Comparison of ENCODE assay signal across 1 cellular context in the genomic region with DNA sequence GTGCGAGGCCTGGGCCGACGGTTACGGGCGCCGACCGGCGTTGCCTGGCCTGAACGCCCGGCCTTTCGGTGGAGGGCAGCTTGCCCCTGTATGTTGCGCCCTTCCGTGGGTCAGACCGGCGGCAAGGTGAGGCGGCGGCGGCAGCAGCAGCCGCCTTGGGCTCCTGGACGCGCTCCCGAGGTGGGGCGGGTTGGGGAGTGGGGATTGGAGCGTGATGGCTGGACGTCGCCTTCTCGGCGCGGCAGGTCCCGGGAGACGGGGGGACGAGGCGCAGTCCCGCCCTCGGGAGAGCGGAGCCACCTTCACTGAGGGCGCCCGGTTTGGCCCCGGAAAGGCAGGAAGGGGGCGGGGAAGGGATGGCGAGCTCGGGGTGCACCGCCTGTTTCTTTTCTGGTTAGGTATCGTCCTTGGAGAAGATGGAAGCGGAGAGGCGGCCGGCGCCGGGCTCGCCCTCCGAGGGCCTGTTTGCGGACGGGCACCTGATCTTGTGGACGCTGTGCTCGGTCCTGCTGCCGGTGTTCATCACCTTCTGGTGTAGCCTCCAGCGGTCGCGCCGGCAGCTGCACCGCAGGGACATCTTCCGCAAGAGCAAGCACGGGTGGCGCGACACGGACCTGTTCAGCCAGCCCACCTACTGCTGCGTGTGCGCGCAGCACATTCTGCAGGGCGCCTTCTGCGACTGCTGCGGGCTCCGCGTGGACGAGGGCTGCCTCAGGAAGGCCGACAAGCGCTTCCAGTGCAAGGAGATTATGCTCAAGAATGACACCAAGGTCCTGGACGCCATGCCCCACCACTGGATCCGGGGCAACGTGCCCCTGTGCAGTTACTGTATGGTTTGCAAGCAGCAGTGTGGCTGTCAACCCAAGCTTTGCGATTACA.
A peak's percentile ranks its signal among the peaks of the same experiment; 100 is the strongest.
TF ChIP-seq lines count a peak whose summit lies in the region.

No MANE protein-coding gene starts in this region.

TF ChIP-seq in HepG2, 621 proteins besides CTCF, POLR2A, EP300 and RAD21 (continued from another document and continues in another):
- TF ChIP-seq DZIP1 (CRISPR knock-in tag; IDR thresholded peaks at IDR 0.05) (peak; percentile 64), ZMYM2 (CRISPR knock-in tag; IDR thresholded peaks at IDR 0.05) (peak; percentile 66; the same call in 1 of the 2 replicates), ZNF770 (CRISPR knock-in tag; IDR thresholded peaks at IDR 0.05) (peak; percentile 36), ZNF878 (CRISPR knock-in tag; IDR thresholded peaks at IDR 0.05) (no peak), TCF12 (IDR thresholded peaks at IDR 0.05) (no peak), TCF12 (CRISPR knock-in tag; IDR thresholded peaks at IDR 0.05) (peak; percentile 15; the same call in 1 of the 2 replicates), HNRNPH1 (optimal IDR thresholded peaks at IDR 0.05; ENCODE audit: low read depth, low read length) (no peak), ZSCAN21 (CRISPR knock-in tag; IDR thresholded peaks at IDR 0.05; ENCODE audit: borderline replicate concordance) (peak; percentile 31; the same call in 1 of the 2 replicates), ZNF510 (CRISPR knock-in tag; IDR thresholded peaks at IDR 0.05; ENCODE audit: low read depth) (no peak), TEF (CRISPR knock-in tag; IDR thresholded peaks at IDR 0.05) (no peak), ISX (CRISPR knock-in tag; conservative IDR thresholded peaks at IDR 0.05) (no peak), RELA (CRISPR knock-in tag; IDR thresholded peaks at IDR 0.05) (no peak), ZFP82 (CRISPR knock-in tag; IDR thresholded peaks at IDR 0.05; ENCODE audit: borderline replicate concordance) (no peak), CEBPB (IDR thresholded peaks at IDR 0.05; ENCODE audit: borderline replicate concordance, low read depth, low read length) (no peak), ZSCAN30 (CRISPR knock-in tag; IDR thresholded peaks at IDR 0.05) (no peak), ZEB1 (IDR thresholded peaks at IDR 0.05; ENCODE audit: insufficient replicate concordance, low read depth) (no peak), SUZ12 (IDR thresholded peaks at IDR 0.05; ENCODE audit: low read depth, low read length) (no peak), TCF7 (IDR thresholded peaks at IDR 0.05; ENCODE audit: low read depth) (no peak), ZBTB42 (CRISPR knock-in tag; IDR thresholded peaks at IDR 0.05) (no peak), THYN1 (CRISPR knock-in tag; IDR thresholded peaks at IDR 0.05; ENCODE audit: borderline replicate concordance, low read depth) (no peak), MAF1 (CRISPR knock-in tag; IDR thresholded peaks at IDR 0.05; ENCODE audit: borderline replicate concordance) (no peak; the same call in 1 of the 2 replicates), NCOA1 (CRISPR knock-in tag; IDR thresholded peaks at IDR 0.05) (no peak), AGO2 (optimal IDR thresholded peaks at IDR 0.05; ENCODE audit: low read depth, low read length) (peak; percentile 67), MLXIP (CRISPR knock-in tag; IDR thresholded peaks at IDR 0.05; ENCODE audit: borderline replicate concordance) (no peak), MLLT10 (CRISPR knock-in tag; IDR thresholded peaks at IDR 0.05) (0 out of 2 replicates have a peak, but pooled peaks have one; percentile 38), ZZZ3 (CRISPR knock-in tag; IDR thresholded peaks at IDR 0.05; ENCODE audit: borderline replicate concordance) (no peak), SRSF9 (IDR thresholded peaks at IDR 0.05; ENCODE audit: borderline replicate concordance, insufficient read depth, low read depth, low read length, poor library complexity, severe bottlenecking) (no peak), CBX1 (IDR thresholded peaks at IDR 0.05; ENCODE audit: low read depth) (no peak), POLR2AphosphoS5 (IDR thresholded peaks at IDR 0.05; ENCODE audit: low read depth, low read length) (no peak), GATA4 (IDR thresholded peaks at IDR 0.05; ENCODE audit: borderline replicate concordance, low read depth) (no peak), RBAK (CRISPR knock-in tag; IDR thresholded peaks at IDR 0.05) (no peak), GTF3A (CRISPR knock-in tag; conservative IDR thresholded peaks at IDR 0.05) (no peak), SPEN (CRISPR knock-in tag; IDR thresholded peaks at IDR 0.05; ENCODE audit: low read depth) (no peak)
- TF ChIP-seq, protein P1, sequence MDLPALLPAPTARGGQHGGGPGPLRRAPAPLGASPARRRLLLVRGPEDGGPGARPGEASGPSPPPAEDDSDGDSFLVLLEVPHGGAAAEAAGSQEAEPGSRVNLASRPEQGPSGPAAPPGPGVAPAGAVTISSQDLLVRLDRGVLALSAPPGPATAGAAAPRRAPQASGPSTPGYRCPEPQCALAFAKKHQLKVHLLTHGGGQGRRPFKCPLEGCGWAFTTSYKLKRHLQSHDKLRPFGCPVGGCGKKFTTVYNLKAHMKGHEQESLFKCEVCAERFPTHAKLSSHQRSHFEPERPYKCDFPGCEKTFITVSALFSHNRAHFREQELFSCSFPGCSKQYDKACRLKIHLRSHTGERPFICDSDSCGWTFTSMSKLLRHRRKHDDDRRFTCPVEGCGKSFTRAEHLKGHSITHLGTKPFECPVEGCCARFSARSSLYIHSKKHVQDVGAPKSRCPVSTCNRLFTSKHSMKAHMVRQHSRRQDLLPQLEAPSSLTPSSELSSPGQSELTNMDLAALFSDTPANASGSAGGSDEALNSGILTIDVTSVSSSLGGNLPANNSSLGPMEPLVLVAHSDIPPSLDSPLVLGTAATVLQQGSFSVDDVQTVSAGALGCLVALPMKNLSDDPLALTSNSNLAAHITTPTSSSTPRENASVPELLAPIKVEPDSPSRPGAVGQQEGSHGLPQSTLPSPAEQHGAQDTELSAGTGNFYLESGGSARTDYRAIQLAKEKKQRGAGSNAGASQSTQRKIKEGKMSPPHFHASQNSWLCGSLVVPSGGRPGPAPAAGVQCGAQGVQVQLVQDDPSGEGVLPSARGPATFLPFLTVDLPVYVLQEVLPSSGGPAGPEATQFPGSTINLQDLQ (CRISPR knock-in tag; IDR thresholded peaks at IDR 0.05) = peak; percentile 72; the same call in 1 of the 2 replicates
- TF ChIP-seq, protein P2, sequence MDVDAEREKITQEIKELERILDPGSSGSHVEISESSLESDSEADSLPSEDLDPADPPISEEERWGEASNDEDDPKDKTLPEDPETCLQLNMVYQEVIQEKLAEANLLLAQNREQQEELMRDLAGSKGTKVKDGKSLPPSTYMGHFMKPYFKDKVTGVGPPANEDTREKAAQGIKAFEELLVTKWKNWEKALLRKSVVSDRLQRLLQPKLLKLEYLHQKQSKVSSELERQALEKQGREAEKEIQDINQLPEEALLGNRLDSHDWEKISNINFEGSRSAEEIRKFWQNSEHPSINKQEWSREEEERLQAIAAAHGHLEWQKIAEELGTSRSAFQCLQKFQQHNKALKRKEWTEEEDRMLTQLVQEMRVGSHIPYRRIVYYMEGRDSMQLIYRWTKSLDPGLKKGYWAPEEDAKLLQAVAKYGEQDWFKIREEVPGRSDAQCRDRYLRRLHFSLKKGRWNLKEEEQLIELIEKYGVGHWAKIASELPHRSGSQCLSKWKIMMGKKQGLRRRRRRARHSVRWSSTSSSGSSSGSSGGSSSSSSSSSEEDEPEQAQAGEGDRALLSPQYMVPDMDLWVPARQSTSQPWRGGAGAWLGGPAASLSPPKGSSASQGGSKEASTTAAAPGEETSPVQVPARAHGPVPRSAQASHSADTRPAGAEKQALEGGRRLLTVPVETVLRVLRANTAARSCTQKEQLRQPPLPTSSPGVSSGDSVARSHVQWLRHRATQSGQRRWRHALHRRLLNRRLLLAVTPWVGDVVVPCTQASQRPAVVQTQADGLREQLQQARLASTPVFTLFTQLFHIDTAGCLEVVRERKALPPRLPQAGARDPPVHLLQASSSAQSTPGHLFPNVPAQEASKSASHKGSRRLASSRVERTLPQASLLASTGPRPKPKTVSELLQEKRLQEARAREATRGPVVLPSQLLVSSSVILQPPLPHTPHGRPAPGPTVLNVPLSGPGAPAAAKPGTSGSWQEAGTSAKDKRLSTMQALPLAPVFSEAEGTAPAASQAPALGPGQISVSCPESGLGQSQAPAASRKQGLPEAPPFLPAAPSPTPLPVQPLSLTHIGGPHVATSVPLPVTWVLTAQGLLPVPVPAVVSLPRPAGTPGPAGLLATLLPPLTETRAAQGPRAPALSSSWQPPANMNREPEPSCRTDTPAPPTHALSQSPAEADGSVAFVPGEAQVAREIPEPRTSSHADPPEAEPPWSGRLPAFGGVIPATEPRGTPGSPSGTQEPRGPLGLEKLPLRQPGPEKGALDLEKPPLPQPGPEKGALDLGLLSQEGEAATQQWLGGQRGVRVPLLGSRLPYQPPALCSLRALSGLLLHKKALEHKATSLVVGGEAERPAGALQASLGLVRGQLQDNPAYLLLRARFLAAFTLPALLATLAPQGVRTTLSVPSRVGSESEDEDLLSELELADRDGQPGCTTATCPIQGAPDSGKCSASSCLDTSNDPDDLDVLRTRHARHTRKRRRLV (CRISPR knock-in tag; IDR thresholded peaks at IDR 0.05) = no peak
- TF ChIP-seq, protein P3, sequence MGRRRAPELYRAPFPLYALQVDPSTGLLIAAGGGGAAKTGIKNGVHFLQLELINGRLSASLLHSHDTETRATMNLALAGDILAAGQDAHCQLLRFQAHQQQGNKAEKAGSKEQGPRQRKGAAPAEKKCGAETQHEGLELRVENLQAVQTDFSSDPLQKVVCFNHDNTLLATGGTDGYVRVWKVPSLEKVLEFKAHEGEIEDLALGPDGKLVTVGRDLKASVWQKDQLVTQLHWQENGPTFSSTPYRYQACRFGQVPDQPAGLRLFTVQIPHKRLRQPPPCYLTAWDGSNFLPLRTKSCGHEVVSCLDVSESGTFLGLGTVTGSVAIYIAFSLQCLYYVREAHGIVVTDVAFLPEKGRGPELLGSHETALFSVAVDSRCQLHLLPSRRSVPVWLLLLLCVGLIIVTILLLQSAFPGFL (CRISPR knock-in tag; IDR thresholded peaks at IDR 0.05) = no peak
